ENCODE assay signal across 8 cellular contexts in genomic region chr5:98771389-98772109, GRCh38. TPM values are rescaled to one million over a fixed set of nuclear protein-coding genes. Genes with fewer than 3 reads are reported as not detected.
DNase-seq lines count a peak whose midpoint lies in the region; ATAC-seq lines count a peak whose summit lies in the region.

No MANE protein-coding gene starts in this region.

- no peak for ATAC-seq in activated CD8-positive, alpha-beta memory T cell treated with anti-CD3 and anti-CD28 coated beads, Interleukin-2, amount 10 ng/mL, durations not matched to agents 7 days and 5 days
- peak; percentile 52 for ATAC-seq in aorta (ENCODE audit: low FRiP score)

- no peak overlapping the region for H3K9ac ChIP-seq in neuronal stem cell (ENCODE audit: low read depth, low read length, poor library complexity)

- H4K91ac ChIP-seq in neuronal stem cell (ENCODE audit: low read depth, low read length, poor library complexity): no peak overlapping the region

- H3K9me3 Mint-ChIP-seq in activated CD8-positive, alpha-beta memory T cell treated with anti-CD3 and anti-CD28 coated beads, Interleukin-2, amount 10 ng/mL, durations not matched to agents 7 days and 5 days (ENCODE audit: low read depth): no peaks in the 10 kb centered on the region

- no peak overlapping the region for H2AK5ac ChIP-seq in neuronal stem cell (ENCODE audit: low read depth, low read length)

- no peak overlapping the region for H4K8ac ChIP-seq in neuronal stem cell (ENCODE audit: low read depth, low read length)

- H3K4me2 ChIP-seq in neuronal stem cell (ENCODE audit: insufficient read depth, low read length, poor library complexity, severe bottlenecking): peak overlapping the region; percentile 95

- no peak overlapping the region for H3K23ac ChIP-seq in neuronal stem cell (ENCODE audit: low read depth, low read length, poor library complexity)

- H2BK5ac ChIP-seq in neuronal stem cell (ENCODE audit: low read length): no peak overlapping the region

- H3K4me1 ChIP-seq in neuronal stem cell (ENCODE audit: control insufficient read depth in 2 of 2, insufficient read depth in 1 of 2, low read depth in 1 of 2, low read length in 2 of 2) (peaks cover 7 to 11% of the 10 kb centered on the region in 2 donors), aorta (ENCODE audit: control insufficient read depth in 1 of 2, insufficient read depth in 2 of 2, low read length in 2 of 2) (no peaks in the 10 kb centered on the region)

- H3K36me3 ChIP-seq in neuronal stem cell (replicated peaks in 1 of 2; ENCODE audit: control insufficient read depth in 2 of 2, insufficient read depth in 2 of 2, low read length in 2 of 2) (peaks cover 3 to 54% of the 10 kb centered on the region in 2 donors), aorta (ENCODE audit: control insufficient read depth in 1 of 2, insufficient read depth in 2 of 2, low read length in 1 of 2) (no peaks in the 10 kb centered on the region)

- no peak overlapping the region for H2BK15ac ChIP-seq in neuronal stem cell (ENCODE audit: low read length)

- no peak overlapping the region for H3K18ac ChIP-seq in neuronal stem cell (ENCODE audit: low read length)

- no peak overlapping the region for H3K14ac ChIP-seq in neuronal stem cell (ENCODE audit: low read length)

- H2BK12ac ChIP-seq in neuronal stem cell (ENCODE audit: low read length): no peak overlapping the region

- intact Hi-C loops in aorta (cut with DNase I): loop anchor here in 1 of 2 donors (5.0 kb wide), 1 partner anchor 156 kb away; the partner anchor contains the start of gene CHD1

- H2AFZ ChIP-seq in neuronal stem cell (ENCODE audit: low read length): no peak overlapping the region

- peaks cover 77% of the 10 kb centered on the region for H3K27me3 Mint-ChIP-seq in activated CD8-positive, alpha-beta memory T cell treated with anti-CD3 and anti-CD28 coated beads, Interleukin-2, amount 10 ng/mL, durations not matched to agents 7 days and 5 days

- no peak overlapping the region for H3K27ac Mint-ChIP-seq in activated CD8-positive, alpha-beta memory T cell treated with anti-CD3 and anti-CD28 coated beads, Interleukin-2, amount 10 ng/mL, durations not matched to agents 7 days and 5 days

- H3K27me3 ChIP-seq in neuronal stem cell (ENCODE audit: control insufficient read depth in 3 of 3, insufficient read depth in 3 of 3, low read depth in 1 of 3, low read length in 3 of 3): no peaks in the 10 kb centered on the region
- H3K27me3 ChIP-seq in aorta (ENCODE audit: control insufficient read depth in 1 of 2, insufficient read depth in 2 of 2, low read length in 1 of 2): no peaks in the 10 kb centered on the region

- H3K4me1 Mint-ChIP-seq in activated CD8-positive, alpha-beta memory T cell treated with anti-CD3 and anti-CD28 coated beads, Interleukin-2, amount 10 ng/mL, durations not matched to agents 7 days and 5 days: peaks cover 47% of the 10 kb centered on the region

- H3K79me1 ChIP-seq in neuronal stem cell (ENCODE audit: low read depth, low read length): peaks cover 4% of the 10 kb centered on the region

- no CpG with 5 or more reads among the region's 18 CpGs for WGBS in neuronal stem cell (ENCODE audit: extremely low coverage in 2 of 2, insufficient read length in 2 of 2, insufficient replicate concordance in 1 of 2), 2 donors
- 3% methylated on average over 18 of the region's 18 CpGs for WGBS in aorta, 2 donors

- H2BK120ac ChIP-seq in neuronal stem cell (ENCODE audit: low read depth, low read length): no peak overlapping the region

- peak overlapping the region; percentile 72 to 93 for H3K4me3 ChIP-seq in neuronal stem cell (ENCODE audit: low read length in 2 of 2)
- peak overlapping the region; percentile 65 to 68 for H3K4me3 ChIP-seq in aorta (ENCODE audit: low read length in 2 of 2)

- peak; percentile 73 for DNase-seq in activated CD8-positive, alpha-beta memory T cell treated with anti-CD3 and anti-CD28 coated beads, Interleukin-2, amount 10 ng/mL, durations not matched to agents 7 days and 5 days
- no peak for DNase-seq in activated CD8-positive, alpha-beta memory T cell treated with anti-CD3 and anti-CD28 coated beads for 24 hours
- DNase-seq in KG1 (lab: John Stamatoyannopoulos, UW): peak; percentile 16
- peak; percentile 92 for DNase-seq in OCI-M1 (lab: John Stamatoyannopoulos, UW)
- peak; percentile 61 for DNase-seq in activated naive CD4-positive, alpha-beta T cell treated with anti-CD3 and anti-CD28 coated beads, Interleukin-2, amount 50 U/mL, for 16 hours
- peak; percentile 82 for DNase-seq in foreskin melanocyte
- DNase-seq in neuronal stem cell (ENCODE audit: low spot score): peak; percentile 86
- no peak for DNase-seq in aorta

- H3K9me3 ChIP-seq in neuronal stem cell (replicated peaks in 1 of 2; ENCODE audit: control insufficient read depth in 2 of 2, insufficient read depth in 1 of 2, low read depth in 1 of 2, low read length in 2 of 2): no peaks in the 10 kb centered on the region
- no peaks in the 10 kb centered on the region for H3K9me3 ChIP-seq in aorta (ENCODE audit: control insufficient read depth, low read length)

- CTCF ChIA-PET in activated CD8-positive, alpha-beta memory T cell treated with anti-CD3 and anti-CD28 coated beads, Interleukin-2, amount 10 ng/mL, durations not matched to agents 7 days and 5 days (lab: Charles Lee): interaction anchor here (0.9 to 6.0 kb wide), 8 partner anchors 11 to 1541 kb away, joined by 3 to 60 read pairs (median 8); no protein-coding TSS in a partner anchor

- peak overlapping the region; percentile 46 for H3K27ac ChIP-seq in neuronal stem cell (replicated peaks; ENCODE audit: low read length)
- no peak overlapping the region for H3K27ac ChIP-seq in aorta (ENCODE audit: low read depth in 1 of 2, low read length in 2 of 2)

- H3K4me3 Mint-ChIP-seq in activated CD8-positive, alpha-beta memory T cell treated with anti-CD3 and anti-CD28 coated beads, Interleukin-2, amount 10 ng/mL, durations not matched to agents 7 days and 5 days: peak overlapping the region; percentile 81

- H3K4ac ChIP-seq in neuronal stem cell (ENCODE audit: low read length): no peak overlapping the region

- no peaks in the 10 kb centered on the region for H3K36me3 Mint-ChIP-seq in activated CD8-positive, alpha-beta memory T cell treated with anti-CD3 and anti-CD28 coated beads, Interleukin-2, amount 10 ng/mL, durations not matched to agents 7 days and 5 days

RNA-seq across cellular contexts. Expression of gene RGMB, which starts 1.9 kb away (rescaled TPM):
- 1 to 10 TPM; 1.1 to 1.3 TPM for total RNA-seq in activated CD8-positive, alpha-beta memory T cell treated with anti-CD3 and anti-CD28 coated beads, Interleukin-2, amount 10 ng/mL, durations not matched to agents 7 days and 5 days
- polyA plus RNA-seq in neuronal stem cell (2013, experiment 1 of 2): 23.7 TPM
- polyA plus RNA-seq in neuronal stem cell (2013, experiment 2 of 2): 23.3 TPM
- total RNA-seq in aorta: 10 to 100 TPM; 11.9 to 13.9 TPM
- 1 to 10 TPM; 1.5 to 4.5 TPM for polyA plus RNA-seq in aorta

Comparison
In these comparisons a context has a peak if more than half of its experiments do, and no peak if none do; other contexts are left out.
1. DNase-seq: peak in activated CD8-positive, alpha-beta memory T cell treated with anti-CD3 and anti-CD28 coated beads, Interleukin-2, amount 10 ng/mL, durations not matched to agents 7 days and 5 days (single experiment), KG1 (single experiment), OCI-M1 (single experiment), activated naive CD4-positive, alpha-beta T cell treated with anti-CD3 and anti-CD28 coated beads, Interleukin-2, amount 50 U/mL, for 16 hours (single experiment), foreskin melanocyte (single experiment) and neuronal stem cell (single experiment); none in activated CD8-positive, alpha-beta memory T cell treated with anti-CD3 and anti-CD28 coated beads for 24 hours (single experiment) and aorta (0 of 2).
2. RNA of gene RGMB, which starts 1.9 kb away (total RNA-seq): 11.9 to 13.9 TPM in aorta; 1.1 to 1.3 TPM in activated CD8-positive, alpha-beta memory T cell treated with anti-CD3 and anti-CD28 coated beads, Interleukin-2, amount 10 ng/mL, durations not matched to agents 7 days and 5 days; every median in the first group is over 4 times any median in the second.